19 cellular contexts compared by ENCODE assay signal in genomic region chr6:153086225-153086990, GRCh38. TPM values are rescaled to one million over a fixed set of nuclear protein-coding genes. Genes with fewer than 3 reads are reported as not detected.
DNase-seq lines count a peak whose midpoint lies in the region; ATAC-seq and TF ChIP-seq lines count a peak whose summit lies in the region.
"Had no signal": no experiment of that assay in that cellular context is flagged by ENCODE, and none has a peak within 500 bp of the region (broad histone marks: within the 10 kb centered on the region; RNA-seq: fewer than 3 reads in every experiment).

No MANE protein-coding gene starts in this region.

- no peaks in the 10 kb centered on the region for H4K20me1 ChIP-seq in osteoblast (ENCODE audit: insufficient read depth, low read length)
- no peaks in the 10 kb centered on the region for H4K20me1 ChIP-seq in PC-9 (ENCODE audit: insufficient read depth)
- H4K20me1 ChIP-seq: BLaER1 treated with 17β-estradiol and CSF1 and Interleukin-3, amounts not matched to agents 10 nM and 100 nM had no signal

- H3K27ac ChIP-seq in osteoblast (ENCODE audit: low read depth, low read length) (peak overlapping the region; percentile 21), PC-9 (no peak overlapping the region)
- H3K27ac ChIP-seq: BLaER1 treated with 17β-estradiol and CSF1 and Interleukin-3, amounts not matched to agents 10 nM and 100 nM had no signal

- peaks cover 2% of the 10 kb centered on the region for H3K4me1 Mint-ChIP-seq in activated T-cell treated with anti-CD3 and anti-CD28 coated beads, Interleukin-2, amount 50 U/mL, for 24 hours (ENCODE audit: low read depth)

- no peaks in the 10 kb centered on the region for H3K36me3 Mint-ChIP-seq in activated T-cell treated with anti-CD3 and anti-CD28 coated beads, Interleukin-2, amount 50 U/mL, for 24 hours (ENCODE audit: low read depth)

- no peaks in the 10 kb centered on the region for H3K9me2 ChIP-seq in PC-9 (ENCODE audit: insufficient read depth)

- POLR2A ChIA-PET in PC-9 (lab: Charles Lee; ENCODE audit: unreplicated experiment) = no interaction called here

- no peaks in the 10 kb centered on the region for H3K27me3 ChIP-seq in osteoblast (ENCODE audit: insufficient read depth, low read length)
- no peaks in the 10 kb centered on the region for H3K27me3 ChIP-seq in H7 (ENCODE audit: control insufficient read depth, insufficient read depth, low read length)
- H3K27me3 ChIP-seq in PC-9 (ENCODE audit: insufficient read depth, low read depth) = no peaks in the 10 kb centered on the region
- H3K27me3 ChIP-seq: BLaER1 treated with 17β-estradiol and CSF1 and Interleukin-3, amounts not matched to agents 10 nM and 100 nM had no signal

- intact Hi-C loops in PC-9 (cut with micrococcal nuclease; ENCODE audit: unreplicated experiment) = no loop called here

- BruUV-seq in PC-9 (replicated peaks; lab: Mats Ljungman, UMichigan) = no TSS peak

- H3K27me3 Mint-ChIP-seq in activated T-cell treated with anti-CD3 and anti-CD28 coated beads, Interleukin-2, amount 50 U/mL, for 24 hours = peaks cover 13% of the 10 kb centered on the region

- H3K4me3 ChIP-seq in osteoblast (ENCODE audit: insufficient read depth, low read length) = no peak overlapping the region
- H3K4me3 ChIP-seq in H7 (ENCODE audit: insufficient read depth, low read depth, low read length) = no peak overlapping the region
- H3K4me3 ChIP-seq in PC-9 = no peak overlapping the region
- H3K4me3 ChIP-seq: BLaER1 treated with 17β-estradiol and CSF1 and Interleukin-3, amounts not matched to agents 10 nM and 100 nM had no signal

- peaks cover 3% of the 10 kb centered on the region; the same call in 1 of the 2 replicates for H3F3A ChIP-seq in PC-9 (ENCODE audit: insufficient read depth, low read depth)

- no peak overlapping the region for H2AFZ ChIP-seq in osteoblast (ENCODE audit: low read length)
- no peak overlapping the region for H2AFZ ChIP-seq in PC-9

- peak overlapping the region; percentile 32 for H3K27ac Mint-ChIP-seq in activated T-cell treated with anti-CD3 and anti-CD28 coated beads, Interleukin-2, amount 50 U/mL, for 24 hours

- H3K9me3 ChIP-seq in osteoblast (ENCODE audit: low read depth, low read length) (no peaks in the 10 kb centered on the region), PC-9 (ENCODE audit: insufficient read depth, low read depth) (peaks cover 4% of the 10 kb centered on the region; the same call in 1 of the 2 replicates)
- H3K9me3 ChIP-seq: BLaER1 treated with 17β-estradiol and CSF1 and Interleukin-3, amounts not matched to agents 10 nM and 100 nM had no signal

- no peaks in the 10 kb centered on the region for H3K36me3 ChIP-seq in osteoblast (ENCODE audit: insufficient read depth, low read length)
- no peaks in the 10 kb centered on the region for H3K36me3 ChIP-seq in H7 (replicated peaks; ENCODE audit: control insufficient read depth, insufficient read depth, low read length)
- H3K36me3 ChIP-seq in PC-9 (ENCODE audit: low read depth) = no peaks in the 10 kb centered on the region
- H3K36me3 ChIP-seq: BLaER1 treated with 17β-estradiol and CSF1 and Interleukin-3, amounts not matched to agents 10 nM and 100 nM had no signal

- H3K9me3 Mint-ChIP-seq in activated T-cell treated with anti-CD3 and anti-CD28 coated beads, Interleukin-2, amount 50 U/mL, for 24 hours = no peaks in the 10 kb centered on the region

- no peak overlapping the region for H3K4me3 Mint-ChIP-seq in activated T-cell treated with anti-CD3 and anti-CD28 coated beads, Interleukin-2, amount 50 U/mL, for 24 hours

- peak; percentile 29 for ATAC-seq in GM21786 (IDR thresholded peaks at IDR 0.05; ENCODE audit: unreplicated experiment)
- ATAC-seq in HG03520 (IDR thresholded peaks at IDR 0.05; ENCODE audit: unreplicated experiment) = peak; percentile 38

- in situ Hi-C loops in ACHN (cut with HindIII; ENCODE audit: low pct_ligation_motif_present, low pct_unique_long_range_greater_than_20kb, low sequenced_read_pairs) = no loop called here

- H3K4me1 ChIP-seq in osteoblast (ENCODE audit: insufficient read depth, low read length) = peaks cover 30% of the 10 kb centered on the region
- H3K4me1 ChIP-seq in PC-9 (replicated peaks; ENCODE audit: insufficient read depth) = peaks cover 22% of the 10 kb centered on the region

- TF ChIP-seq CTCF in osteoblast (IDR thresholded peaks at IDR 0.05; ENCODE audit: extremely low read depth, low read depth, low read length) (no peak), PC-9 (conservative IDR thresholded peaks at IDR 0.05) (no peak)

- H3K79me2 ChIP-seq in osteoblast (ENCODE audit: insufficient read depth, low read length) (no peaks in the 10 kb centered on the region), PC-9 (ENCODE audit: low read depth) (no peaks in the 10 kb centered on the region)

- no peak for DNase-seq in activated T-cell treated with anti-CD3 and anti-CD28 coated beads, Interleukin-2, amount 50 U/mL, for 24 hours
- DNase-seq in activated T-cell treated with anti-CD3 and anti-CD28 coated beads, Interleukin-2, amount 50 U/mL, for 1 hour = no peak
- DNase-seq in osteoblast (ENCODE audit: insufficient read length, low spot score, missing footprints) (no peak), H7 (no peak), PC-9 (no peak), ACHN (no peak)
- DNase-seq: 8988T, DND-41, GOT3, KBM-7, MV-4-11, NCI-H1417, NCI-H187 treated with DMSO at 0.1 percent for 48 hours, NCI-H446, NCI-H69, SHP77 treated with DMSO at 0.1 percent for 48 hours had no signal

- CTCF ChIA-PET in PC-9 (lab: Charles Lee) = no interaction called here

- H3K4me2 ChIP-seq in osteoblast (ENCODE audit: insufficient read depth, low read length) = peak overlapping the region; percentile 46
- no peak overlapping the region for H3K4me2 ChIP-seq in PC-9

RNA-seq across cellular contexts. Expression of gene RGS17, which starts 44.7 kb away (rescaled TPM):
- total RNA-seq in osteoblast = 1.4 and 1.8 TPM in 2 replicates
- total RNA-seq in H7 (2014; rRNA removed; shearing (Covaris generic)) = 3.8 and 4.8 TPM in 2 replicates
- total RNA-seq in PC-9 (2021) = 0.70 and 0.80 TPM in 2 replicates
